Comparison of ENCODE assay signal across 9 cellular contexts in genomic region chr3:108472011-108472591, GRCh38. TPM values are rescaled to one million over a fixed set of nuclear protein-coding genes. Genes with fewer than 3 reads are reported as not detected.
DNase-seq lines count a peak whose midpoint lies in the region; ATAC-seq and TF ChIP-seq lines count a peak whose summit lies in the region.
"Had no signal": no experiment of that assay in that cellular context is flagged by ENCODE, and none has a peak within 500 bp of the region (broad histone marks: within the 10 kb centered on the region; RNA-seq: fewer than 3 reads in every experiment).

No MANE protein-coding gene starts in this region.

- H3K27me3 Mint-ChIP-seq in activated naive CD8-positive, alpha-beta T cell treated with anti-CD3 and anti-CD28 coated beads, Interleukin-2, amount 50 U/mL, for 24 hours = peaks cover 7% of the 10 kb centered on the region
- peaks cover 7% of the 10 kb centered on the region for H3K27me3 Mint-ChIP-seq in activated naive CD8-positive, alpha-beta T cell treated with anti-CD3 and anti-CD28 coated beads for 36 hours
- peaks cover 3% of the 10 kb centered on the region for H3K27me3 Mint-ChIP-seq in activated CD4-positive, alpha-beta memory T cell treated with anti-CD3 and anti-CD28 coated beads for 36 hours

- in situ Hi-C loops in Panc1 (cut with HindIII; ENCODE audit: low pct_unique_long_range_greater_than_20kb, low sequenced_read_pairs) = no loop called here

- BruUV-seq in Panc1 (replicated peaks; lab: Mats Ljungman, UMichigan) = no TSS peak

- peaks cover 3% of the 10 kb centered on the region for H3K4me1 Mint-ChIP-seq in activated naive CD8-positive, alpha-beta T cell treated with anti-CD3 and anti-CD28 coated beads, Interleukin-2, amount 50 U/mL, for 24 hours
- peaks cover 2% of the 10 kb centered on the region for H3K4me1 Mint-ChIP-seq in activated naive CD8-positive, alpha-beta T cell treated with anti-CD3 and anti-CD28 coated beads for 36 hours
- H3K4me1 Mint-ChIP-seq in activated CD4-positive, alpha-beta memory T cell treated with anti-CD3 and anti-CD28 coated beads for 36 hours (ENCODE audit: low read depth) = peaks cover 6% of the 10 kb centered on the region

- no peak overlapping the region for H3K27ac Mint-ChIP-seq in activated naive CD8-positive, alpha-beta T cell treated with anti-CD3 and anti-CD28 coated beads, Interleukin-2, amount 50 U/mL, for 24 hours
- H3K27ac Mint-ChIP-seq in activated naive CD8-positive, alpha-beta T cell treated with anti-CD3 and anti-CD28 coated beads for 36 hours = no peak overlapping the region
- H3K27ac Mint-ChIP-seq in activated CD4-positive, alpha-beta memory T cell treated with anti-CD3 and anti-CD28 coated beads for 36 hours = no peak overlapping the region

- intact Hi-C loops in Panc1 (cut with micrococcal nuclease; ENCODE audit: unreplicated experiment) = loop anchor here (10.0 kb wide), 1 partner anchor 547 kb away; no protein-coding TSS in a partner anchor
- intact Hi-C loops in activated CD4-positive, alpha-beta memory T cell treated with anti-CD3 and anti-CD28 coated beads for 36 hours (cut with micrococcal nuclease) = loop anchor here (10.0 kb wide), 1 partner anchor 797 kb away; no protein-coding TSS in a partner anchor

- H3K4me3 Mint-ChIP-seq in activated naive CD8-positive, alpha-beta T cell treated with anti-CD3 and anti-CD28 coated beads, Interleukin-2, amount 50 U/mL, for 24 hours = no peak overlapping the region
- no peak overlapping the region for H3K4me3 Mint-ChIP-seq in activated naive CD8-positive, alpha-beta T cell treated with anti-CD3 and anti-CD28 coated beads for 36 hours
- H3K4me3 Mint-ChIP-seq in activated CD4-positive, alpha-beta memory T cell treated with anti-CD3 and anti-CD28 coated beads for 36 hours = no peak overlapping the region

- H3K4me1 ChIP-seq in Panc1 (ENCODE audit: control insufficient read depth, insufficient read depth, low read length) = peaks cover 21% of the 10 kb centered on the region

- ATAC-seq in activated naive CD8-positive, alpha-beta T cell treated with anti-CD3 and anti-CD28 coated beads, Interleukin-2, amount 50 U/mL, for 24 hours = peak; percentile 43
- ATAC-seq in Panc1 (peak; percentile 96), GM18520 (IDR thresholded peaks at IDR 0.05; ENCODE audit: unreplicated experiment) (no peak)

- peak overlapping the region in 1 of 2 experiments; percentile 21; a peak in 2 of 4 replicates for H3K4me3 ChIP-seq in Panc1 (ENCODE audit: low read depth in 2 of 2, low read length in 2 of 2)

- no peaks in the 10 kb centered on the region for H3K9me3 Mint-ChIP-seq in activated naive CD8-positive, alpha-beta T cell treated with anti-CD3 and anti-CD28 coated beads, Interleukin-2, amount 50 U/mL, for 24 hours
- no peaks in the 10 kb centered on the region for H3K9me3 Mint-ChIP-seq in activated naive CD8-positive, alpha-beta T cell treated with anti-CD3 and anti-CD28 coated beads for 36 hours
- no peaks in the 10 kb centered on the region for H3K9me3 Mint-ChIP-seq in activated CD4-positive, alpha-beta memory T cell treated with anti-CD3 and anti-CD28 coated beads for 36 hours

- no peaks in the 10 kb centered on the region for H3K36me3 ChIP-seq in Panc1 (ENCODE audit: control insufficient read depth, insufficient read depth, low read length)

- peak overlapping the region; percentile 82 for H3K27ac ChIP-seq in Panc1 (ENCODE audit: low read length)

- CTCF ChIA-PET in Panc1 (lab: Charles Lee) = interaction anchor here (0.6 kb wide), 1 partner anchor 81 kb away, joined by 3 read pairs; no protein-coding TSS in a partner anchor
- CTCF ChIA-PET in activated CD4-positive, alpha-beta memory T cell treated with anti-CD3 and anti-CD28 coated beads for 36 hours (lab: Charles Lee) = interaction anchor here (1.2 kb wide), 1 partner anchor 1236 kb away, joined by 3 read pairs; no protein-coding TSS in a partner anchor

- no peak for TF ChIP-seq CTCF in Panc1 (IDR thresholded peaks at IDR 0.05)

- DNase-seq in activated naive CD8-positive, alpha-beta T cell treated with anti-CD3 and anti-CD28 coated beads, Interleukin-2, amount 50 U/mL, for 24 hours = no peak
- DNase-seq in activated naive CD8-positive, alpha-beta T cell treated with anti-CD3 and anti-CD28 coated beads for 36 hours = no peak
- DNase-seq in Panc1 (ENCODE audit: low read depth, low spot score) (peak; percentile 88), fibroblast of gingiva (ENCODE audit: low read depth) (peak; percentile 55), stromal cell of bone marrow (ENCODE audit: low read depth) (peak; percentile 83), NCI-H1694 (lab: John Stamatoyannopoulos, UW) (no peak)
- DNase-seq in activated CD4-positive, alpha-beta memory T cell treated with anti-CD3 and anti-CD28 coated beads for 36 hours = no peak

- H3K9me3 ChIP-seq in Panc1 (ENCODE audit: control insufficient read depth, insufficient read depth, low read depth, low read length) = peaks cover 19% of the 10 kb centered on the region; the same call in 1 of the 2 replicates

- H3K36me3 Mint-ChIP-seq in activated naive CD8-positive, alpha-beta T cell treated with anti-CD3 and anti-CD28 coated beads, Interleukin-2, amount 50 U/mL, for 24 hours (ENCODE audit: low read depth) = no peaks in the 10 kb centered on the region
- H3K36me3 Mint-ChIP-seq in activated naive CD8-positive, alpha-beta T cell treated with anti-CD3 and anti-CD28 coated beads for 36 hours = no peaks in the 10 kb centered on the region
- H3K36me3 Mint-ChIP-seq in activated CD4-positive, alpha-beta memory T cell treated with anti-CD3 and anti-CD28 coated beads for 36 hours = no peaks in the 10 kb centered on the region

- POLR2A ChIA-PET in Panc1 (lab: Charles Lee) = no interaction called here
- POLR2A ChIA-PET in activated CD4-positive, alpha-beta memory T cell treated with anti-CD3 and anti-CD28 coated beads for 36 hours (lab: Charles Lee) = no interaction called here

- H3K27me3 ChIP-seq in Panc1 (ENCODE audit: control insufficient read depth, insufficient read depth, low read length) = no peaks in the 10 kb centered on the region

RNA-seq across cellular contexts. Expression of gene MYH15, which starts 38.3 kb away (rescaled TPM):
- total RNA-seq in activated naive CD8-positive, alpha-beta T cell treated with anti-CD3 and anti-CD28 coated beads for 36 hours = under 1 TPM; 0.14 TPM
- total RNA-seq in Panc1 (2021; ENCODE audit: unreplicated experiment) = 1.2 TPM
- polyA plus RNA-seq in Panc1 (2012; ENCODE audit: insufficient read length) = 0.40 TPM
- total RNA-seq in activated CD4-positive, alpha-beta memory T cell treated with anti-CD3 and anti-CD28 coated beads for 36 hours = under 1 TPM; 0.12 to 0.17 TPM
- total RNA-seq: kidney epithelial cell had no signal

Comparison
In these comparisons a context has a peak if more than half of its experiments do, and no peak if none do; other contexts are left out.
1. DNase-seq: peak in Panc1 (single experiment), fibroblast of gingiva (single experiment) and stromal cell of bone marrow (single experiment); none in activated naive CD8-positive, alpha-beta T cell treated with anti-CD3 and anti-CD28 coated beads, Interleukin-2, amount 50 U/mL, for 24 hours (single experiment), activated naive CD8-positive, alpha-beta T cell treated with anti-CD3 and anti-CD28 coated beads for 36 hours (single experiment), activated CD4-positive, alpha-beta memory T cell treated with anti-CD3 and anti-CD28 coated beads for 36 hours (single experiment) and NCI-H1694 (single experiment).